Comparison of ENCODE assay signal across 22 cellular contexts in the genomic region with DNA sequence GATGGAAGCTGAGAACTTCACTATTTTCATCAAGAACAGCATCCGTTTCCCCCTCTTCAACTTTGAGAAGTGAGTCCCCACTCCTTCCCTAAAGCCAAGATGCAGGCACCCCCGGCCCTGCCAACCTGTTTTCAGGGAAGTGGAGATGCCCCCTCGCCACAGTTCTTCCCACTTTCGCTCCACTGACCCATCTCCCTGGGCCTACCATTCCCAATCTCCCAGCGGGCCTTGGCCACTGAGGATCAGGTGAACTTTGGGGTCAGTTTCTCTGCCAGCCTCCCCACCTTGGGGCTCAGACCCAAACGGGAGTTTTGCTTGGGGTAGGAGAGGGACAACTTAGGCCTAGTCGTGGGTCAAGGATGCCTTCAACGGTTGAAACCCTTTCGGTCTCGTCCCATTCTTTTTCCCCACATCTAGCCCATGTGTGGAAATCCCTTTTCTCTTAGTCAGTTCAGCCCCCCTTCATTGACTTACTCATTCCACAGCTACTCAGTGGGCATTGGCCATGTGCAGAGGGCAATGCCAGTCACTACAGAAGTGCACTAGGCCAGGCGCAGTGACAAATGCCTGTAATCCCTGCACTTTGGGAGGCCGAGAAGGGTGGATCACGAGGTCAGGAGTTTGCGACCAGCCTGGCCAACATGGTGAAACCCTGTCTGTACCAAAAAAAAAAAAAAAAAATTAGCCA. TPM values are rescaled to one million over a fixed set of nuclear protein-coding genes. Genes with fewer than 3 reads are reported as not detected.
"Had no signal": no experiment of that assay in that cellular context is flagged by ENCODE, and none has a peak within 500 bp of the region (broad histone marks: within the 10 kb centered on the region; RNA-seq: fewer than 3 reads in every experiment).

No MANE protein-coding gene starts in this region.

- H3K36me3 ChIP-seq: gastroesophageal sphincter, lower lobe of right lung, right atrium auricular region, tibial artery, vagina had no signal

- H3K79me2 ChIP-seq: parathyroid adenoma had no signal

- H3K9me3 ChIP-seq: gastroesophageal sphincter, lower lobe of right lung, right atrium auricular region, tibial artery, vagina had no signal

- H3K9ac ChIP-seq: parathyroid adenoma had no signal

- H3K4me3 ChIP-seq: lower lobe of right lung, right atrium auricular region, smooth muscle cell, tibial artery, vagina had no signal

- H3K4me1 ChIP-seq: parathyroid adenoma had no signal

- H3K27ac ChIP-seq: coronary artery, gastroesophageal sphincter, lower lobe of right lung, parathyroid adenoma, right atrium auricular region, tibial artery, vagina, VCaP had no signal

- ATAC-seq: activated CD4-positive, alpha-beta T cell treated with anti-CD3 and anti-CD28 coated beads for 36 hours; activated CD8-positive, alpha-beta T cell treated with anti-CD3 and anti-CD28 coated beads for 36 hours; stimulated activated memory B cell treated with anti-CD40 and anti-IgM and Interleukin-4, amounts not matched to agents 10 μg/mL and 1 μg/mL and 100 μg/mL, for 72 hours had no signal

- DNase-seq: activated CD4-positive, alpha-beta T cell treated with anti-CD3 and anti-CD28 coated beads for 36 hours; activated CD8-positive, alpha-beta memory T cell treated with anti-CD3 and anti-CD28 coated beads, Interleukin-2, amount 50 U/mL, for 4 hours; activated CD8-positive, alpha-beta T cell treated with anti-CD3 and anti-CD28 coated beads for 36 hours; activated T-cell treated with anti-CD3 and anti-CD28 coated beads, Interleukin-2, amount 50 U/mL, for 72 hours; effector CD8-positive, alpha-beta T cell; hippocampal formation; kidney glomerular epithelial cell; lower lobe of right lung; T-helper 9 cell; tibial artery had no signal

- H3K27me3 ChIP-seq: gastroesophageal sphincter, right atrium auricular region, tibial artery, vagina had no signal

RNA-seq across cellular contexts. Expression of gene P2RX3, which starts 10.6 kb away (rescaled TPM):
- total RNA-seq: activated CD4-positive, alpha-beta T cell treated with anti-CD3 and anti-CD28 coated beads for 36 hours; activated CD8-positive, alpha-beta T cell treated with anti-CD3 and anti-CD28 coated beads for 36 hours; activated T-cell treated with anti-CD3 and anti-CD28 coated beads, Interleukin-2, amount 50 U/mL, for 72 hours; fibroblast of lung; lower lobe of right lung; myocyte; smooth muscle cell; vagina had no signal
- polyA plus RNA-seq: fibroblast of lung had no signal

RNA-seq across cellular contexts. Expression of gene PRG3, which starts 32.2 kb away (rescaled TPM):
- total RNA-seq: activated CD4-positive, alpha-beta T cell treated with anti-CD3 and anti-CD28 coated beads for 36 hours; activated CD8-positive, alpha-beta T cell treated with anti-CD3 and anti-CD28 coated beads for 36 hours; activated T-cell treated with anti-CD3 and anti-CD28 coated beads, Interleukin-2, amount 50 U/mL, for 72 hours; fibroblast of lung; gastroesophageal sphincter; lower lobe of right lung; mesothelial cell of epicardium; myocyte; right atrium auricular region; smooth muscle cell; vagina had no signal
- polyA plus RNA-seq: adipose tissue, fibroblast of lung, smooth muscle cell had no signal

RNA-seq across cellular contexts. Expression of gene PRG2, which starts 41.7 kb away (rescaled TPM):
- total RNA-seq: fibroblast of lung, gastroesophageal sphincter, lower lobe of right lung, mesothelial cell of epicardium, myocyte, right atrium auricular region, smooth muscle cell, vagina had no signal
- polyA plus RNA-seq: fibroblast of lung, smooth muscle cell had no signal
